Comparison of ENCODE assay signal across 11 cellular contexts in the genomic region with DNA sequence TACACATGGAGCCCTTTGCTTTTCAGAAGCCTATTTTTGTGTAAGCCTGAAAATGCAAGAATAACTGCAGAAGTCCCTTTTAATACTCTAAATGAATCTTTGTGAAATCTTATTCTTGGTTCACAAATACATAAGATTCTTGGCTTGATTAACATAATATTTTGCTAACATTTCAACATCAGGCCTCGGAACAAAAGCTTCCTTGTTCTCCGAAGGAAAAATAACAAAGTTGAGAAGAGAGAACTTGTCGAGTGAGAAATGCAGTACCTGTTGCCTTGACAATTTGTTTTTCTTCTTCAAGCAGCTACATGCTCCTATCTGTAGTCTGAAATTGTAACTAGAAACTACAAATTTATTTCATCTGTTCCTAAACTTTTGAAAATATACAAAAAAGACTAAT. TPM values are rescaled to one million over a fixed set of nuclear protein-coding genes. Genes with fewer than 3 reads are reported as not detected.
DNase-seq lines count a peak whose midpoint lies in the region; ATAC-seq and TF ChIP-seq lines count a peak whose summit lies in the region.
"Had no signal": no experiment of that assay in that cellular context is flagged by ENCODE, and none has a peak within 500 bp of the region (broad histone marks: within the 10 kb centered on the region; RNA-seq: fewer than 3 reads in every experiment).

No MANE protein-coding gene starts in this region.

- H3K9me3 ChIP-seq in Caco-2: no peaks in the 10 kb centered on the region
- H3K9me3 ChIP-seq in RWPE2 (ENCODE audit: severe bottlenecking): no peaks in the 10 kb centered on the region
- no peaks in the 10 kb centered on the region for H3K9me3 ChIP-seq in fibroblast of lung (ENCODE audit: control insufficient read depth, insufficient read depth, low read depth, low read length)
- no peaks in the 10 kb centered on the region for H3K9me3 ChIP-seq in BE2C

- H3K4me3 ChIP-seq in Caco-2 (ENCODE audit: low read depth, low read length) (no peak overlapping the region), RWPE2 (ENCODE audit: severe bottlenecking) (no peak overlapping the region), fibroblast of lung (replicated peaks in 1 of 4; ENCODE audit: control extremely low read depth in 1 of 4, insufficient read depth in 1 of 4, low read depth in 3 of 4, low read length in 4 of 4) (no peak overlapping the region), BE2C (ENCODE audit: low read depth, low read length) (no peak overlapping the region)

- peak; percentile 40; the same call in 1 of the 3 replicates for ATAC-seq in RWPE2 (ENCODE audit: low read depth)
- no peak for ATAC-seq in stimulated activated effector memory CD8-positive, alpha-beta T cell treated with anti-CD3 and anti-CD28 coated beads, Interleukin-12 subunit alpha, Interleukin-12 subunit beta, amount 100 ng/mL, for 72 hours

- H3K9ac ChIP-seq in fibroblast of lung (ENCODE audit: insufficient read depth, low read length): no peak overlapping the region

- H3K36me3 Mint-ChIP-seq in Caco-2 (ENCODE audit: insufficient read depth, unreplicated experiment): peaks cover 55% of the 10 kb centered on the region
- peaks cover 69% of the 10 kb centered on the region for H3K36me3 Mint-ChIP-seq in stimulated activated effector memory CD8-positive, alpha-beta T cell treated with anti-CD3 and anti-CD28 coated beads, Interleukin-12 subunit alpha, Interleukin-12 subunit beta, amount 100 ng/mL, for 72 hours

- H3K79me2 ChIP-seq in fibroblast of lung (ENCODE audit: control insufficient read depth, insufficient read depth, low read length): peaks cover 72% of the 10 kb centered on the region

- H3K4me1 ChIP-seq in Caco-2: peaks cover 18% of the 10 kb centered on the region
- peaks cover 20% of the 10 kb centered on the region for H3K4me1 ChIP-seq in RWPE2 (ENCODE audit: insufficient read depth, poor library complexity, severe bottlenecking)
- peaks cover 4% of the 10 kb centered on the region for H3K4me1 ChIP-seq in fibroblast of lung (ENCODE audit: control insufficient read depth, extremely low read depth, insufficient read depth, low read length)
- H3K4me1 ChIP-seq in BE2C: no peaks in the 10 kb centered on the region

- POLR2A ChIA-PET in Caco-2 (lab: Charles Lee): no interaction called here

- DNase-seq in Caco-2: no peak
- no peak for DNase-seq in RWPE2 (ENCODE audit: low spot score)
- DNase-seq in fibroblast of lung (ENCODE audit: low read depth in 2 of 2): peak; percentile 40 to 42
- peak; percentile 54 for DNase-seq in pons (ENCODE audit: low spot score)
- DNase-seq in posterior cingulate gyrus: no peak
- no peak for DNase-seq in stimulated activated effector memory CD8-positive, alpha-beta T cell treated with anti-CD3 and anti-CD28 coated beads, Interleukin-12 subunit alpha, Interleukin-12 subunit beta, amount 100 ng/mL, for 72 hours (ENCODE audit: low spot score in 2 of 2)
- DNase-seq in H4 (ENCODE audit: low spot score): no peak
- DNase-seq in BE2C: no peak
- DNase-seq: activated CD4-positive, alpha-beta T cell treated with anti-CD3 and anti-CD28 coated beads for 4 hours; activated naive CD8-positive, alpha-beta T cell treated with anti-CD3 and anti-CD28 coated beads, Interleukin-2, amount 10 ng/mL, durations not matched to agents 7 days and 5 days; NCI-H1417 treated with DMSO at 0.1 percent for 48 hours had no signal

- H3K4me1 Mint-ChIP-seq in Caco-2 (ENCODE audit: low read depth, unreplicated experiment): peaks cover 7% of the 10 kb centered on the region
- peaks cover 30% of the 10 kb centered on the region for H3K4me1 Mint-ChIP-seq in stimulated activated effector memory CD8-positive, alpha-beta T cell treated with anti-CD3 and anti-CD28 coated beads, Interleukin-12 subunit alpha, Interleukin-12 subunit beta, amount 100 ng/mL, for 72 hours

- no peak overlapping the region for H3K4me2 ChIP-seq in fibroblast of lung (ENCODE audit: extremely low read depth, insufficient read depth, low read length)

- H3K4me3 Mint-ChIP-seq in Caco-2 (ENCODE audit: unreplicated experiment): no peak overlapping the region
- no peak overlapping the region for H3K4me3 Mint-ChIP-seq in stimulated activated effector memory CD8-positive, alpha-beta T cell treated with anti-CD3 and anti-CD28 coated beads, Interleukin-12 subunit alpha, Interleukin-12 subunit beta, amount 100 ng/mL, for 72 hours
- H3K4me3 Mint-ChIP-seq: activated naive CD8-positive, alpha-beta T cell treated with anti-CD3 and anti-CD28 coated beads, Interleukin-2, amount 10 ng/mL, durations not matched to agents 7 days and 5 days had no signal

- no peaks in the 10 kb centered on the region for H4K20me1 ChIP-seq in fibroblast of lung (ENCODE audit: control insufficient read depth, extremely low read depth, insufficient read depth, low read length)

- no peaks in the 10 kb centered on the region for H3K36me3 ChIP-seq in Caco-2 (ENCODE audit: control insufficient read depth, insufficient read depth, low read length)
- peaks cover 57% of the 10 kb centered on the region for H3K36me3 ChIP-seq in RWPE2 (ENCODE audit: low read depth)
- H3K36me3 ChIP-seq in fibroblast of lung (ENCODE audit: control insufficient read depth, insufficient read depth, low read length): peaks cover 2% of the 10 kb centered on the region
- H3K36me3 ChIP-seq in BE2C: 0 out of 2 replicates have a peak, but pooled peaks cover 2% of the 10 kb centered on the region

- TF ChIP-seq CTCF in Caco-2 (IDR thresholded peaks at IDR 0.05; ENCODE audit: insufficient read depth in 1 of 2, low read depth in 1 of 2, low read length in 1 of 2, severe bottlenecking in 1 of 2, unreplicated experiment in 1 of 2) (no peak), RWPE2 (IDR thresholded peaks at IDR 0.05; ENCODE audit: poor library complexity, severe bottlenecking) (no peak), fibroblast of lung (conservative IDR thresholded peaks at IDR 0.05 in 1 of 2, IDR thresholded peaks at IDR 0.05 in 1 of 2; ENCODE audit: low read depth in 1 of 2, low read length in 2 of 2) (no peak), BE2C (IDR thresholded peaks at IDR 0.05; ENCODE audit: low read depth, low read length) (no peak)

- H3K27me3 Mint-ChIP-seq in Caco-2 (ENCODE audit: insufficient read depth, unreplicated experiment): no peaks in the 10 kb centered on the region
- H3K27me3 Mint-ChIP-seq: activated naive CD8-positive, alpha-beta T cell treated with anti-CD3 and anti-CD28 coated beads, Interleukin-2, amount 10 ng/mL, durations not matched to agents 7 days and 5 days had no signal

- H3K27ac ChIP-seq in RWPE2 (ENCODE audit: poor library complexity, severe bottlenecking) (peak overlapping the region; percentile 26), fibroblast of lung (ENCODE audit: insufficient read depth, low read length) (no peak overlapping the region)

- no peaks in the 10 kb centered on the region for H3K9me3 Mint-ChIP-seq in Caco-2 (ENCODE audit: unreplicated experiment)
- no peaks in the 10 kb centered on the region for H3K9me3 Mint-ChIP-seq in stimulated activated effector memory CD8-positive, alpha-beta T cell treated with anti-CD3 and anti-CD28 coated beads, Interleukin-12 subunit alpha, Interleukin-12 subunit beta, amount 100 ng/mL, for 72 hours
- H3K9me3 Mint-ChIP-seq: activated naive CD8-positive, alpha-beta T cell treated with anti-CD3 and anti-CD28 coated beads, Interleukin-2, amount 10 ng/mL, durations not matched to agents 7 days and 5 days had no signal

- H3K27ac Mint-ChIP-seq in Caco-2 (ENCODE audit: unreplicated experiment): peak overlapping the region; percentile 1
- H3K27ac Mint-ChIP-seq in stimulated activated effector memory CD8-positive, alpha-beta T cell treated with anti-CD3 and anti-CD28 coated beads, Interleukin-12 subunit alpha, Interleukin-12 subunit beta, amount 100 ng/mL, for 72 hours: no peak overlapping the region
- H3K27ac Mint-ChIP-seq: activated naive CD8-positive, alpha-beta T cell treated with anti-CD3 and anti-CD28 coated beads, Interleukin-2, amount 10 ng/mL, durations not matched to agents 7 days and 5 days had no signal

- intact Hi-C loops in Caco-2 (cut with micrococcal nuclease; ENCODE audit: unreplicated experiment) (no loop called here), posterior cingulate gyrus (cut with DNase I) (no loop called here)

- H3K27me3 ChIP-seq in Caco-2 (replicated peaks; ENCODE audit: control insufficient read depth, insufficient read depth, low read length): no peaks in the 10 kb centered on the region
- H3K27me3 ChIP-seq in RWPE2 (ENCODE audit: insufficient read depth, poor library complexity, severe bottlenecking): no peaks in the 10 kb centered on the region
- no peaks in the 10 kb centered on the region for H3K27me3 ChIP-seq in fibroblast of lung (ENCODE audit: control insufficient read depth, insufficient read depth, low read length)
- no peaks in the 10 kb centered on the region for H3K27me3 ChIP-seq in BE2C

- CTCF ChIA-PET in Caco-2 (lab: Charles Lee): interaction anchor here (0.5 kb wide), 1 partner anchor 1085 kb away, joined by 3 read pairs; no protein-coding TSS in a partner anchor

- H2AFZ ChIP-seq in fibroblast of lung (ENCODE audit: low read length): no peak overlapping the region

- BruUV-seq in Caco-2 (replicated peaks; lab: Mats Ljungman, UMichigan): no TSS peak

RNA-seq across cellular contexts. Expression of a gene that starts 8.5 kb away (rescaled TPM):
- total RNA-seq in Caco-2 (2022) (91.2 and 92.2 TPM in 2 replicates), fibroblast of lung (66.8 and 82.2 TPM in 2 replicates)
- 64.0 and 74.3 TPM in 2 replicates for polyA plus RNA-seq in fibroblast of lung
- polyA plus RNA-seq in fibroblast of lung (2012): 47.9 and 58.2 TPM in 2 replicates
- 33.3 and 40.0 TPM in 2 replicates for polyA minus RNA-seq in fibroblast of lung (ENCODE audit: low replicate concordance)
- total RNA-seq in H4 (2014; rRNA removed; shearing (Covaris generic)): 27.3 and 31.6 TPM in 2 replicates
- 39.7 TPM for polyA plus RNA-seq in BE2C (2012; ENCODE audit: insufficient read depth, insufficient read length, low read depth)

Comparison
In these comparisons a context has a peak if more than half of its experiments do, and no peak if none do; other contexts are left out.
1. DNase-seq: peak in fibroblast of lung (2 of 2) and pons (single experiment); none in Caco-2 (0 of 2), RWPE2 (single experiment), posterior cingulate gyrus (0 of 10), stimulated activated effector memory CD8-positive, alpha-beta T cell treated with anti-CD3 and anti-CD28 coated beads, Interleukin-12 subunit alpha, Interleukin-12 subunit beta, amount 100 ng/mL, for 72 hours (0 of 2), H4 (single experiment) and BE2C (single experiment).